In the genomic region with DNA sequence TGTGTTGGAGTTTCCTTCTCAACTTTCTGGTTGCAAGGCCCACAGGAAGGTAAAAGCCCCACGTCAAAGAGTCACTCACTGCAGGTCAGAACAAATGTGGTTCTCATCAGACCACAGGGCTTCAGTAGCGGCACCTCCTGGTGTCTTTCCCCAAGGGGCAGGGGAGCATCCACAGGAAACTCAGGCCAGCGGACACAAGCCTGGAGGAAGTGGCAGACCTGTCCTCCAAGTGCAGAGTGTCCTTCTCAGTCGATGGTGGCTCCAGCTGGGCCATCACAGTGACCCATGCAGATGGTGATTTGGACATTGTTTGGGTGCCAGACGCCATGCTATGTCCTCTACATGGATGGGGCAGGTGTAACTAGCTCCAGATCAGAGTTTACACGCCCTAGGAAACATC, we compare ENCODE assay signal across 20 cellular contexts.
A peak's percentile ranks its signal among the peaks of the same experiment; 100 is the strongest.
DNase-seq lines count a peak whose midpoint lies in the region; ATAC-seq and TF ChIP-seq lines count a peak whose summit lies in the region.
"Had no signal": no experiment of that assay in that cellular context is flagged by ENCODE, and none has a peak within 500 bp of the region (broad histone marks: within the 10 kb centered on the region; RNA-seq: fewer than 3 reads in every experiment).

No MANE protein-coding gene starts in this region.

- H3K9me3 Mint-ChIP-seq in activated CD4-positive, alpha-beta memory T cell treated with anti-CD3 and anti-CD28 coated beads, Interleukin-2, amount 10 ng/mL, durations not matched to agents 7 days and 5 days: no peaks in the 10 kb centered on the region
- H3K9me3 Mint-ChIP-seq in activated CD4-positive, alpha-beta memory T cell treated with anti-CD3 and anti-CD28 coated beads for 36 hours: peaks cover 5% of the 10 kb centered on the region
- H3K9me3 Mint-ChIP-seq in endodermal cell: no peaks in the 10 kb centered on the region

- H3K27ac ChIP-seq in endodermal cell (ENCODE audit: low read depth, low read length) (no peak overlapping the region), neuronal stem cell (replicated peaks; ENCODE audit: low read length) (no peak overlapping the region), suprapubic skin (peak overlapping the region; percentile 52)
- H3K27ac ChIP-seq: 22Rv1, SJSA1 had no signal

- no peak overlapping the region for H2BK5ac ChIP-seq in neuronal stem cell (ENCODE audit: low read length)

- no peaks in the 10 kb centered on the region for H3K27me3 ChIP-seq in endodermal cell (ENCODE audit: control insufficient read depth, insufficient read depth, low read length, poor library complexity, severe bottlenecking)
- no peaks in the 10 kb centered on the region for H3K27me3 ChIP-seq in neuronal stem cell (ENCODE audit: control insufficient read depth in 3 of 3, insufficient read depth in 3 of 3, low read depth in 1 of 3, low read length in 3 of 3)
- peaks cover 3% of the 10 kb centered on the region for H3K27me3 ChIP-seq in suprapubic skin
- H3K27me3 ChIP-seq: SJSA1 had no signal

- intact Hi-C loops in activated CD4-positive, alpha-beta memory T cell treated with anti-CD3 and anti-CD28 coated beads for 36 hours (cut with micrococcal nuclease): no loop called here

- H3K27me3 Mint-ChIP-seq in activated CD4-positive, alpha-beta memory T cell treated with anti-CD3 and anti-CD28 coated beads, Interleukin-2, amount 10 ng/mL, durations not matched to agents 7 days and 5 days: peaks cover 29% of the 10 kb centered on the region
- peaks cover 20% of the 10 kb centered on the region for H3K27me3 Mint-ChIP-seq in activated CD4-positive, alpha-beta memory T cell treated with anti-CD3 and anti-CD28 coated beads for 36 hours
- peaks cover 4% of the 10 kb centered on the region for H3K27me3 Mint-ChIP-seq in endodermal cell (ENCODE audit: insufficient read depth)

- TF ChIP-seq POLR2A in suprapubic skin (IDR thresholded peaks at IDR 0.05): no peak

- in situ Hi-C loops in G401 (cut with HindIII; ENCODE audit: low sequenced_read_pairs): no loop called here

- DNase-seq in activated CD4-positive, alpha-beta memory T cell treated with anti-CD3 and anti-CD28 coated beads, Interleukin-2, amount 10 ng/mL, durations not matched to agents 7 days and 5 days: peak; percentile 9
- no peak for DNase-seq in activated CD4-positive, alpha-beta memory T cell treated with anti-CD3 and anti-CD28 coated beads for 36 hours
- peak; percentile 39 for DNase-seq in endodermal cell
- DNase-seq in neuronal stem cell (ENCODE audit: low spot score): no peak
- DNase-seq in suprapubic skin (ENCODE audit: low spot score in 2 of 2): peak; percentile 39 to 53
- no peak for DNase-seq in stimulated activated CD8-positive, alpha-beta memory T cell treated with anti-CD3 and anti-CD28 coated beads, Interleukin-4, amount 100 ng/mL, for 48 hours
- DNase-seq in G401 (ENCODE audit: low spot score): no peak
- DNase-seq: ACHN; C1 segment of cervical spinal cord; Calu3; CD8-positive, alpha-beta T cell; DMS153; GDM1; NCI-H1694 treated with DMSO at 0.1 percent for 48 hours; NCI-H446; NCI-H526 had no signal

- H4K91ac ChIP-seq in neuronal stem cell (ENCODE audit: low read depth, low read length, poor library complexity): no peak overlapping the region

- H3K4ac ChIP-seq in neuronal stem cell (ENCODE audit: low read length): no peak overlapping the region

- no peaks in the 10 kb centered on the region for H3K36me3 Mint-ChIP-seq in activated CD4-positive, alpha-beta memory T cell treated with anti-CD3 and anti-CD28 coated beads, Interleukin-2, amount 10 ng/mL, durations not matched to agents 7 days and 5 days (ENCODE audit: low read depth)
- no peaks in the 10 kb centered on the region for H3K36me3 Mint-ChIP-seq in activated CD4-positive, alpha-beta memory T cell treated with anti-CD3 and anti-CD28 coated beads for 36 hours
- no peaks in the 10 kb centered on the region for H3K36me3 Mint-ChIP-seq in endodermal cell (ENCODE audit: low read depth)
- H3K36me3 Mint-ChIP-seq: CD8-positive, alpha-beta T cell; IgD-negative memory B cell had no signal

- H3K4me1 Mint-ChIP-seq in activated CD4-positive, alpha-beta memory T cell treated with anti-CD3 and anti-CD28 coated beads, Interleukin-2, amount 10 ng/mL, durations not matched to agents 7 days and 5 days: no peaks in the 10 kb centered on the region
- no peaks in the 10 kb centered on the region for H3K4me1 Mint-ChIP-seq in activated CD4-positive, alpha-beta memory T cell treated with anti-CD3 and anti-CD28 coated beads for 36 hours (ENCODE audit: low read depth)
- peaks cover 16% of the 10 kb centered on the region for H3K4me1 Mint-ChIP-seq in endodermal cell
- H3K4me1 Mint-ChIP-seq: IgD-negative memory B cell had no signal

- POLR2A ChIA-PET in activated CD4-positive, alpha-beta memory T cell treated with anti-CD3 and anti-CD28 coated beads, Interleukin-2, amount 10 ng/mL, durations not matched to agents 7 days and 5 days (lab: Charles Lee): no interaction called here
- POLR2A ChIA-PET in activated CD4-positive, alpha-beta memory T cell treated with anti-CD3 and anti-CD28 coated beads for 36 hours (lab: Charles Lee): interaction anchor here (0.5 kb wide), 1 partner anchor 65 kb away, joined by 3 read pairs; no protein-coding TSS in a partner anchor

- no peak for TF ChIP-seq EP300 in suprapubic skin (IDR thresholded peaks at IDR 0.05)

- H3K4me3 ChIP-seq in endodermal cell (ENCODE audit: low read length): no peak overlapping the region
- peak overlapping the region in 1 of 2 donors; percentile 34 for H3K4me3 ChIP-seq in neuronal stem cell (ENCODE audit: low read length in 2 of 2)
- H3K4me3 ChIP-seq in suprapubic skin: no peak overlapping the region
- H3K4me3 ChIP-seq: SJSA1 had no signal

- TF ChIP-seq CTCF in endodermal cell (conservative IDR thresholded peaks at IDR 0.05): no peak
- no peak for TF ChIP-seq CTCF in suprapubic skin (IDR thresholded peaks at IDR 0.05)

- peak overlapping the region; percentile 5 for H3K18ac ChIP-seq in neuronal stem cell (ENCODE audit: low read length)

- H2AK5ac ChIP-seq in neuronal stem cell (ENCODE audit: low read depth, low read length): no peak overlapping the region

- peaks cover 7% of the 10 kb centered on the region for H3K9me3 ChIP-seq in endodermal cell (ENCODE audit: control insufficient read depth, low read length)
- peaks cover 0 to 24% of the 10 kb centered on the region in 2 donors for H3K9me3 ChIP-seq in neuronal stem cell (replicated peaks in 1 of 2; ENCODE audit: control insufficient read depth in 2 of 2, insufficient read depth in 1 of 2, low read depth in 1 of 2, low read length in 2 of 2)
- no peaks in the 10 kb centered on the region for H3K9me3 ChIP-seq in suprapubic skin
- H3K9me3 ChIP-seq: SJSA1 had no signal

- no peak for ATAC-seq in HG02759 (IDR thresholded peaks at IDR 0.05; ENCODE audit: unreplicated experiment)
- ATAC-seq: CD8-positive, alpha-beta T cell had no signal

- H3K4me1 ChIP-seq in endodermal cell (ENCODE audit: control insufficient read depth, insufficient read depth, low read length) (peaks cover 7% of the 10 kb centered on the region), neuronal stem cell (ENCODE audit: control insufficient read depth in 2 of 2, insufficient read depth in 1 of 2, low read depth in 1 of 2, low read length in 2 of 2) (no peaks in the 10 kb centered on the region), suprapubic skin (no peaks in the 10 kb centered on the region)

- peak overlapping the region; percentile 41 for H2AFZ ChIP-seq in neuronal stem cell (ENCODE audit: low read length)

- H3K4me2 ChIP-seq in neuronal stem cell (ENCODE audit: insufficient read depth, low read length, poor library complexity, severe bottlenecking): no peak overlapping the region

- H2BK15ac ChIP-seq in neuronal stem cell (ENCODE audit: low read length): no peak overlapping the region

- no peak overlapping the region for H3K4me3 Mint-ChIP-seq in activated CD4-positive, alpha-beta memory T cell treated with anti-CD3 and anti-CD28 coated beads, Interleukin-2, amount 10 ng/mL, durations not matched to agents 7 days and 5 days
- H3K4me3 Mint-ChIP-seq in activated CD4-positive, alpha-beta memory T cell treated with anti-CD3 and anti-CD28 coated beads for 36 hours: no peak overlapping the region
- no peak overlapping the region for H3K4me3 Mint-ChIP-seq in endodermal cell
- H3K4me3 Mint-ChIP-seq: CD8-positive, alpha-beta T cell had no signal

- H3K9ac ChIP-seq in endodermal cell (ENCODE audit: extremely low read depth, low read length, poor library complexity, severe bottlenecking): no peak overlapping the region
- no peak overlapping the region for H3K9ac ChIP-seq in neuronal stem cell (ENCODE audit: low read depth, low read length, poor library complexity)

- no peak overlapping the region for H2BK12ac ChIP-seq in neuronal stem cell (ENCODE audit: low read length)

- CTCF ChIA-PET in activated CD4-positive, alpha-beta memory T cell treated with anti-CD3 and anti-CD28 coated beads, Interleukin-2, amount 10 ng/mL, durations not matched to agents 7 days and 5 days (lab: Charles Lee): no interaction called here
- CTCF ChIA-PET in activated CD4-positive, alpha-beta memory T cell treated with anti-CD3 and anti-CD28 coated beads for 36 hours (lab: Charles Lee): no interaction called here

- 85 to 88% methylated on average over 4 to 6 of the region's 6 CpGs for WGBS in endodermal cell (ENCODE audit: insufficient coverage in 1 of 2, insufficient read length in 1 of 2), 2 experiments
- no CpG with 5 or more reads among the region's 6 CpGs for WGBS in neuronal stem cell (ENCODE audit: extremely low coverage in 2 of 2, insufficient read length in 2 of 2, insufficient replicate concordance in 1 of 2), 2 donors
- WGBS in suprapubic skin: 67% methylated on average over 6 of the region's 6 CpGs

- H3K79me1 ChIP-seq in neuronal stem cell (ENCODE audit: low read depth, low read length): no peaks in the 10 kb centered on the region

- H3K14ac ChIP-seq in neuronal stem cell (ENCODE audit: low read length): no peak overlapping the region

- H3K36me3 ChIP-seq in endodermal cell (ENCODE audit: control insufficient read depth, insufficient read depth, low read length) (no peaks in the 10 kb centered on the region), neuronal stem cell (replicated peaks in 1 of 2; ENCODE audit: control insufficient read depth in 2 of 2, insufficient read depth in 2 of 2, low read length in 2 of 2) (no peaks in the 10 kb centered on the region), suprapubic skin (no peaks in the 10 kb centered on the region)
- H3K36me3 ChIP-seq: SJSA1 had no signal

- H4K8ac ChIP-seq in neuronal stem cell (ENCODE audit: low read depth, low read length): no peak overlapping the region

- no peak overlapping the region for H2BK120ac ChIP-seq in neuronal stem cell (ENCODE audit: low read depth, low read length)

- H3K27ac Mint-ChIP-seq in activated CD4-positive, alpha-beta memory T cell treated with anti-CD3 and anti-CD28 coated beads, Interleukin-2, amount 10 ng/mL, durations not matched to agents 7 days and 5 days: no peak overlapping the region
- H3K27ac Mint-ChIP-seq in activated CD4-positive, alpha-beta memory T cell treated with anti-CD3 and anti-CD28 coated beads for 36 hours: no peak overlapping the region
- H3K27ac Mint-ChIP-seq in endodermal cell: no peak overlapping the region
- H3K27ac Mint-ChIP-seq: CD8-positive, alpha-beta T cell; IgD-negative memory B cell had no signal

- no peak overlapping the region for H3K23ac ChIP-seq in neuronal stem cell (ENCODE audit: low read depth, low read length, poor library complexity)

Comparison
In these comparisons a context has a peak if more than half of its experiments do, and no peak if none do; other contexts are left out.
1. DNase-seq: peak in activated CD4-positive, alpha-beta memory T cell treated with anti-CD3 and anti-CD28 coated beads, Interleukin-2, amount 10 ng/mL, durations not matched to agents 7 days and 5 days (single experiment), endodermal cell (single experiment) and suprapubic skin (2 of 2); none in activated CD4-positive, alpha-beta memory T cell treated with anti-CD3 and anti-CD28 coated beads for 36 hours (single experiment), neuronal stem cell (single experiment), stimulated activated CD8-positive, alpha-beta memory T cell treated with anti-CD3 and anti-CD28 coated beads, Interleukin-4, amount 100 ng/mL, for 48 hours (single experiment) and G401 (single experiment).